In genomic region chr7:1811850-1812692, GRCh38 we compare ENCODE assay signal across 10 cellular contexts.
DNase-seq lines count a peak whose midpoint lies in the region; ATAC-seq, FAIRE-seq and TF ChIP-seq lines count a peak whose summit lies in the region.
"Had no signal": no experiment of that assay in that cellular context is flagged by ENCODE, and none has a peak within 500 bp of the region (broad histone marks: within the 10 kb centered on the region; RNA-seq: fewer than 3 reads in every experiment).

No MANE protein-coding gene starts in this region.

- WGBS in A549 (ENCODE audit: missing lambda C conversion rate): 38% methylated on average over 12 of the region's 13 CpGs

- no peaks in the 10 kb centered on the region for H3K27me3 ChIP-seq in right atrium auricular region
- H3K27me3 ChIP-seq: transverse colon had no signal

- H3K4me2 ChIP-seq in A549: no peak overlapping the region

- peak; percentile 78 to 85; a peak in 5 of 6 replicates for ATAC-seq in A549
- ATAC-seq in HG02852 (IDR thresholded peaks at IDR 0.05; ENCODE audit: unreplicated experiment): no peak
- ATAC-seq in GM19023 (IDR thresholded peaks at IDR 0.05; ENCODE audit: unreplicated experiment): no peak

- no peaks in the 10 kb centered on the region for H3K36me3 ChIP-seq in right atrium auricular region
- H3K36me3 ChIP-seq: transverse colon had no signal

- no peak for FAIRE-seq in A549 (lab: Jason Lieb, UNC)
- no peak for FAIRE-seq in GM12891 (lab: Jason Lieb, UNC)

- no peaks in the 10 kb centered on the region for H3K4me1 ChIP-seq in A549
- peaks cover 0 to 22% of the 10 kb centered on the region in 2 donors for H3K4me1 ChIP-seq in right atrium auricular region
- H3K4me1 ChIP-seq: transverse colon had no signal

- peak; percentile 14 to 49; a peak in 3 of 5 replicates for TF ChIP-seq RAD21 in A549 (conservative IDR thresholded peaks at IDR 0.05 in 1 of 2, IDR thresholded peaks at IDR 0.05 in 1 of 2)

- no peak overlapping the region for H3K4me3 ChIP-seq in A549
- no peak overlapping the region for H3K4me3 ChIP-seq in right atrium auricular region
- H3K4me3 ChIP-seq: transverse colon had no signal

- CTCF ChIA-PET in A549 (lab: Yijun Ruan, JAX): interaction anchor here (0.6 to 2.0 kb wide), 6 partner anchors 8 to 397 kb away, joined by 3 to 8 read pairs (median 3); no protein-coding TSS in a partner anchor

- H3K27ac ChIP-seq in A549 (no peak overlapping the region), right atrium auricular region (no peak overlapping the region)
- H3K27ac ChIP-seq: transverse colon had no signal

- H3K9me3 ChIP-seq in A549: no peaks in the 10 kb centered on the region
- H3K9me3 ChIP-seq in right atrium auricular region: no peaks in the 10 kb centered on the region
- H3K9me3 ChIP-seq: transverse colon had no signal

- POLR2A ChIA-PET in A549 (lab: Yijun Ruan, JAX): no interaction called here

- TF ChIP-seq EP300 in A549 (IDR thresholded peaks at IDR 0.05): no peak

- no peak for TF ChIP-seq POLR2A in A549 (IDR thresholded peaks at IDR 0.05; ENCODE audit: low read length)
- no peak for TF ChIP-seq POLR2A in GM12891 (IDR thresholded peaks at IDR 0.05; ENCODE audit: low read depth, low read length)

- DNase-seq in A549 (ENCODE audit: low read depth in 1 of 2, low spot score in 1 of 2) (peak; percentile 27 to 67), GM12891 (ENCODE audit: insufficient read length, low spot score) (peak; percentile 62), RPMI8226 (peak; percentile 30), right atrium auricular region (ENCODE audit: low spot score) (peak; percentile 44), DMS114 treated with DMSO at 0.1 percent for 48 hours (lab: John Stamatoyannopoulos, UW; ENCODE audit: unreplicated experiment) (no peak)
- DNase-seq in effector CD8-positive, alpha-beta T cell (lab: John Stamatoyannopoulos, UW): no peak
- DNase-seq: GDM1, transverse colon had no signal

- TF ChIP-seq CTCF in A549 (IDR thresholded peaks at IDR 0.05) (peak; percentile 54), right atrium auricular region (IDR thresholded peaks at IDR 0.05) (peak in 1 of 2 donors; percentile 61)

TF ChIP-seq in A549, 52 proteins besides CTCF, POLR2A, EP300 and RAD21:
- TF ChIP-seq RFX5 (IDR thresholded peaks at IDR 0.05) (no peak), SMC3 (IDR thresholded peaks at IDR 0.05) (peak; percentile 54)

TF ChIP-seq in GM12891, 5 proteins besides CTCF, POLR2A, EP300 and RAD21:
- TF ChIP-seq TAF1 (IDR thresholded peaks at IDR 0.05; ENCODE audit: low read depth, low read length): no peak
- no peak for TF ChIP-seq POLR2AphosphoS5 (IDR thresholded peaks at IDR 0.05; ENCODE audit: low read depth, low read length)

Comparison
In these comparisons a context has a peak if more than half of its experiments do, and no peak if none do; other contexts are left out.
1. ATAC-seq: peak in A549 (2 of 2); none in HG02852 (single experiment) and GM19023 (single experiment).
2. DNase-seq: peak in A549 (2 of 2), GM12891 (single experiment), RPMI8226 (single experiment) and right atrium auricular region (single experiment); none in effector CD8-positive, alpha-beta T cell (single experiment) and DMS114 treated with DMSO at 0.1 percent for 48 hours (single experiment).